In the genomic region with DNA sequence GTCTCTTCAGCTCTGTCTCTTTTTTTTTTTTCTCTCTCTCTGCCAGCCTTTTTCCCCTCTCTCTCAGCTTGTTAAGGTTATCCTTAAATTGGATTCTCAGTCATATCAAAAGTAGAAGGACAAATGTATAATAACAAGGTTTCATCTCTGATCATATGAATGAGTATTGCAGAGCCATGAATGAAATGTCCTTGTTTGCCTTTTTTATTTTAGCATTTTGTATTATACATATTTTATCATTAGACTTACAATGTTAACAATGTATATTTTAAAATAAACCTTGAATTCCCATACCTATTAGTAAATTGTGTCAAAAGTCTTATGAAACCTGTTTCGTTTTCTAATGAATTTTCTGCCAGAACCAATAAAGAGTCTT, we compare ENCODE assay signal across 1 cellular context.
TF ChIP-seq lines count a peak whose summit lies in the region.

No MANE protein-coding gene starts in this region.

TF ChIP-seq in SK-N-SH treated with all-trans-retinoic acid at 6 μM for 48 hours, 23 proteins besides CTCF, POLR2A, EP300 and RAD21 (continued from another document):
- TF ChIP-seq PATZ1 (CRISPR knock-in tag; IDR thresholded peaks at IDR 0.05; ENCODE audit: borderline replicate concordance) (no peak), BACH2 (CRISPR knock-in tag; IDR thresholded peaks at IDR 0.05; ENCODE audit: borderline replicate concordance) (no peak), SNAI2 (CRISPR knock-in tag; IDR thresholded peaks at IDR 0.05) (no peak), ZNF565 (CRISPR knock-in tag; conservative IDR thresholded peaks at IDR 0.05; ENCODE audit: low read depth) (no peak), ZFP30 (CRISPR knock-in tag; IDR thresholded peaks at IDR 0.05) (no peak), ISL1 (CRISPR knock-in tag; IDR thresholded peaks at IDR 0.05) (no peak), GLIS3 (CRISPR knock-in tag; IDR thresholded peaks at IDR 0.05) (no peak), ZNF70 (CRISPR knock-in tag; IDR thresholded peaks at IDR 0.05) (no peak)
- TF ChIP-seq, protein P1, sequence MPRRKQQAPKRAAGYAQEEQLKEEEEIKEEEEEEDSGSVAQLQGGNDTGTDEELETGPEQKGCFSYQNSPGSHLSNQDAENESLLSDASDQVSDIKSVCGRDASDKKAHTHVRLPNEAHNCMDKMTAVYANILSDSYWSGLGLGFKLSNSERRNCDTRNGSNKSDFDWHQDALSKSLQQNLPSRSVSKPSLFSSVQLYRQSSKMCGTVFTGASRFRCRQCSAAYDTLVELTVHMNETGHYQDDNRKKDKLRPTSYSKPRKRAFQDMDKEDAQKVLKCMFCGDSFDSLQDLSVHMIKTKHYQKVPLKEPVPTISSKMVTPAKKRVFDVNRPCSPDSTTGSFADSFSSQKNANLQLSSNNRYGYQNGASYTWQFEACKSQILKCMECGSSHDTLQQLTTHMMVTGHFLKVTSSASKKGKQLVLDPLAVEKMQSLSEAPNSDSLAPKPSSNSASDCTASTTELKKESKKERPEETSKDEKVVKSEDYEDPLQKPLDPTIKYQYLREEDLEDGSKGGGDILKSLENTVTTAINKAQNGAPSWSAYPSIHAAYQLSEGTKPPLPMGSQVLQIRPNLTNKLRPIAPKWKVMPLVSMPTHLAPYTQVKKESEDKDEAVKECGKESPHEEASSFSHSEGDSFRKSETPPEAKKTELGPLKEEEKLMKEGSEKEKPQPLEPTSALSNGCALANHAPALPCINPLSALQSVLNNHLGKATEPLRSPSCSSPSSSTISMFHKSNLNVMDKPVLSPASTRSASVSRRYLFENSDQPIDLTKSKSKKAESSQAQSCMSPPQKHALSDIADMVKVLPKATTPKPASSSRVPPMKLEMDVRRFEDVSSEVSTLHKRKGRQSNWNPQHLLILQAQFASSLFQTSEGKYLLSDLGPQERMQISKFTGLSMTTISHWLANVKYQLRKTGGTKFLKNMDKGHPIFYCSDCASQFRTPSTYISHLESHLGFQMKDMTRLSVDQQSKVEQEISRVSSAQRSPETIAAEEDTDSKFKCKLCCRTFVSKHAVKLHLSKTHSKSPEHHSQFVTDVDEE (CRISPR knock-in tag; IDR thresholded peaks at IDR 0.05), result no peak
